In the genomic region with DNA sequence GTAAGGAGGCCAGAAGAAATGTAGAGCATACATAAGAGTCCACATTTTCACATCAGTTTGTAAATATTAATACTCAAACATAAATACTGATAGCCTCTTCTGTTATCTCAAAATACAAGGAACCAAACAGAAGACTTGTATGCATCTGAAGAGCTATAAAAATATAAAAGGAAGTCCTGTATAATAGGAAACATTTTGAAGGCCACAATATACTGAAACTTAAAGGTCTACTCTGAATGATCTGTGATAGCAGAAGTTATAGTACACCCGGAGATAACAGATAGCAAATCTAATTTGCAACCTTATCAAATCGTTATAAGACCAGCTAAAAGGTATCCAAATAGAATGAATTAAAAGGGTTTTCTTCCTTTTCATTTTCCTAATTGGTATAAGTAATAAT, we compare ENCODE assay signal across 1 cellular context.
TF ChIP-seq lines count a peak whose summit lies in the region.

No MANE protein-coding gene starts in this region.

TF ChIP-seq in SK-N-SH treated with all-trans-retinoic acid at 6 μM for 48 hours, 23 proteins besides CTCF, POLR2A, EP300 and RAD21 (continued from another document):
- TF ChIP-seq, protein P1, sequence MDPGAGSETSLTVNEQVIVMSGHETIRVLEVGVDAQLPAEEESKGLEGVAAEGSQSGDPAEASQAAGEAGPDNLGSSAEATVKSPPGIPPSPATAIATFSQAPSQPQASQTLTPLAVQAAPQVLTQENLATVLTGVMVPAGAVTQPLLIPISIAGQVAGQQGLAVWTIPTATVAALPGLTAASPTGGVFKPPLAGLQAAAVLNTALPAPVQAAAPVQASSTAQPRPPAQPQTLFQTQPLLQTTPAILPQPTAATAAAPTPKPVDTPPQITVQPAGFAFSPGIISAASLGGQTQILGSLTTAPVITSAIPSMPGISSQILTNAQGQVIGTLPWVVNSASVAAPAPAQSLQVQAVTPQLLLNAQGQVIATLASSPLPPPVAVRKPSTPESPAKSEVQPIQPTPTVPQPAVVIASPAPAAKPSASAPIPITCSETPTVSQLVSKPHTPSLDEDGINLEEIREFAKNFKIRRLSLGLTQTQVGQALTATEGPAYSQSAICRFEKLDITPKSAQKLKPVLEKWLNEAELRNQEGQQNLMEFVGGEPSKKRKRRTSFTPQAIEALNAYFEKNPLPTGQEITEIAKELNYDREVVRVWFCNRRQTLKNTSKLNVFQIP (CRISPR knock-in tag; IDR thresholded peaks at IDR 0.05; ENCODE audit: borderline replicate concordance, low read depth), result no peak
- no peak for TF ChIP-seq TOX (CRISPR knock-in tag; IDR thresholded peaks at IDR 0.05; ENCODE audit: borderline replicate concordance)
